Comparison of ENCODE assay signal across 9 cellular contexts in the genomic region with DNA sequence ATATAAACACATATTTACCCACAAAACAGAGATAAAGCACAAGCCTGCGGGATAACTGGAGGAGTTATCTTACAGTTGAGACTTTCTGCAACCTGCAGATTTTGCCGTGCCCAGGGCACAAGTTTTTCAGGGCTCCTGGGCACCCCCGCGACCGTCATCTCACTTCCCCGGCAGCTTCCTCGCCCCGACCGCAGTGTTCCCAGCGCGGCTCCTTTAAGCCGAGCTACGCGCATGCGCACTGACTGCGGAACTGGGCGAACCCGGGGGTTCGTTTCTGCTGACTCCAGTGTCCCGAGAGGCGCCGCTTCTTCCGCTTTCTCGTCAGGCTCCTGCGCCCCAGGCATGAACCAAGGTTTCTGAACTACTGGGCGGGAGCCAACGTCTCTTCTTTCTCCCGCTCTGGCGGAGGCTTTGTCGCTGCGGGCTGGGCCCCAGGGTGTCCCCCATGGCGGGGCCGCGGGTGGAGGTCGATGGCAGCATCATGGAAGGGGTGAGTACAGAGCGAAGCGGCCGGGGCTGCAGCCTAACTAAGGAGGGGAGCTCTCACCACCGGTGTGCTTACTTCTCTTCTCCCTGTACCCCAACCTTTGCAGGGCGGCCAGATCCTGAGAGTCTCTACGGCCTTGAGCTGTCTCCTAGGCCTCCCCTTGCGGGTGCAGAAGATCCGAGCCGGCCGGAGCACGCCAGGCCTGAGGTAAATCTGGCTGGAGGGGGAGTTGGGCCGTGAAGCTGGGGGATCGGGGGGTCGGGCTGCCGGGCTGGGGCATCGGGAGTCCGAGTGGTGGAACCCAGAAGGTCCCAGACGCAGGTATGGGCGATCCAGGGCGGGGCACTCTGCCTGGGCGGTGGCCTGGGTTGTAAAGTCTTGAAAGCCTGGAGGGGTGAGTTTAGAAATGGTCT. TPM values are rescaled to one million over a fixed set of nuclear protein-coding genes. Genes with fewer than 3 reads are reported as not detected.
DNase-seq lines count a peak whose midpoint lies in the region; ATAC-seq, FAIRE-seq and TF ChIP-seq lines count a peak whose summit lies in the region.
"Had no signal": no experiment of that assay in that cellular context is flagged by ENCODE, and none has a peak within 500 bp of the region (broad histone marks: within the 10 kb centered on the region; RNA-seq: fewer than 3 reads in every experiment).

RTCA (plus strand) TSS at position 286 of the 900 bp plus-strand sequence; CDS start at position 446, 160 bp downstream.

- H3K4me3 ChIP-seq in colonic mucosa: peak within 1 kb of the TSS; percentile 91

- peaks cover 10% of the 10 kb centered on the region for H3K4me1 ChIP-seq in colonic mucosa

- H3K27me3 ChIP-seq in colonic mucosa (no peaks in the 10 kb centered on the region), layer of hippocampus (ENCODE audit: control insufficient read depth, insufficient read depth, low read length) (no peaks in the 10 kb centered on the region)

- H3K36me3 ChIP-seq in colonic mucosa: no peaks in the 10 kb centered on the region

- peak; percentile 96 for ATAC-seq in HG03457 (IDR thresholded peaks at IDR 0.05; ENCODE audit: unreplicated experiment)

- peak within 1 kb of the TSS; percentile 83 to 98 for H3K9ac ChIP-seq in colonic mucosa (ENCODE audit: low read depth in 2 of 2, low read length in 2 of 2)

- peak; percentile 95 for DNase-seq in Ammon's horn (ENCODE audit: low spot score)
- peak; percentile 83 for DNase-seq in GM19239 (ENCODE audit: insufficient read length, low spot score)
- peak; percentile 56 for DNase-seq in NCI-H524 treated with DMSO at 0.1 percent for 48 hours (lab: John Stamatoyannopoulos, UW)
- DNase-seq in activated CD4-positive, alpha-beta T cell treated with anti-CD3 and anti-CD28 coated beads for 48 hours: peak; percentile 97
- DNase-seq in colonic mucosa: peak; percentile 98
- DNase-seq in stimulated activated CD4-positive, alpha-beta T cell treated with anti-CD3 and anti-CD28 coated beads, Interleukin-1b, Interleukin-23, amount 100 ng/mL, for 4 hours (ENCODE audit: low read depth in 2 of 2): peak; percentile 94 to 95

- intact Hi-C loops in colonic mucosa (cut with DNase I): loop anchor here (10.0 kb wide), 1 partner anchor 131 kb away; the partner anchor contains the start of genes SASS6 and TRMT13

- peak within 1 kb of the TSS; percentile 89 for H3K27ac ChIP-seq in colonic mucosa
- H3K27ac ChIP-seq in layer of hippocampus (ENCODE audit: low read depth, low read length): peak within 1 kb of the TSS; percentile 82

- peak; percentile 98 for FAIRE-seq in GM19239 (lab: Jason Lieb, UNC)
- FAIRE-seq: islet of Langerhans had no signal

- no peaks in the 10 kb centered on the region for H3K9me3 ChIP-seq in colonic mucosa

- no peak for TF ChIP-seq CTCF in colonic mucosa (IDR thresholded peaks at IDR 0.05)

RNA-seq across cellular contexts. Expression of gene RTCA, which starts in this region (rescaled TPM):
- 10 to 100 TPM; 39.4 to 41.4 TPM for total RNA-seq in colonic mucosa

Comparison
In these comparisons a context has a peak if more than half of its experiments do, and no peak if none do; other contexts are left out.
1. Peak in every context shown above with its lines: DNase-seq, ATAC-seq, H3K4me3 ChIP-seq and H3K27ac ChIP-seq.